ENCODE assay signal across 15 cellular contexts in the genomic region with DNA sequence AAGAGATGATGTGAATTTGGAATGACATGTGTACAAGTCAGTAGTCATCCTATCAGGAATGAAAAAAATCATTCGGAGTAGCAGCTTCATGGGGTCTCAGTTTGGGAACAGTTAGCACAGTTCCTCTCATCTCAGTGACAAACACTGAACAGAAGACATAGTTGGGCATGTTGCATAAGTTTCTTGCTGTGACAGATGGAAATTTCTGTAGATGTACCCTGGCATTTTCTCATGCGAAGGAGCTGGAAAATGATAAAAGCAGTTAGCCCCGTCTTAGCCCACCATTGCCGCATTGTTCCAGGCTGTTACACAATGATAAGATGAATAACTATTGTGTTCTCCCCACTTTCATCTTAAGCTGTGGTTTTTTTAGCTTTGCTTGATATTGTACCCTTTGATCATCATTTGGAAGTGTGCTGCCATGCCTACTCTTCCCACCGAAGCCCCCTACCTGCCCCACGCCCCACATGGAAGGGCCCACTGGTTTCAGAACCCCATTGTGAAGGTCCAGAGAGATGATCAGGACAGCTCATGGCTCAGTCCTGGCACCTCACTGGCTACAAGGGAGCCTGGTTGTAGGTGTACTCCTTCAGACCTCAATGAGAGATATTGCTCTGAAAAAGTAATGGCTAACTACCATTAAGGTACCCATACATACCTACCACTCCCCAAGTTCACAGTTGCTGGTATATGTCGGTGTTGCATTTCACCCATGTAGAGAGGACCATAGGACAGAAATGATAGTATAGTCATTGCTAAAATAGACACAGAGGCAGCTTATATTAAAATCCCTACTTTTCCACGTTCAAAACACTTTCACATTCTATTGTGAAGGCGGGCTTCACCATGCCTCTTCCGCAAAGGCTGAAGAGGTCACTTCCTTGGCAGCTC. TPM values are rescaled to one million over a fixed set of nuclear protein-coding genes. Genes with fewer than 3 reads are reported as not detected.
A peak's percentile ranks its signal among the peaks of the same experiment; 100 is the strongest.
DNase-seq lines count a peak whose midpoint lies in the region; ATAC-seq and TF ChIP-seq lines count a peak whose summit lies in the region.
"Had no signal": no experiment of that assay in that cellular context is flagged by ENCODE, and none has a peak within 500 bp of the region (broad histone marks: within the 10 kb centered on the region; RNA-seq: fewer than 3 reads in every experiment).

No MANE protein-coding gene starts in this region.

- POLR2A ChIA-PET in activated CD4-positive, alpha-beta memory T cell treated with anti-CD3 and anti-CD28 coated beads for 36 hours (lab: Charles Lee) = interaction anchor here (0.5 to 2.2 kb wide), 12 partner anchors 9 to 780 kb away, joined by 3 to 11 read pairs (median 4); partner anchors contain the start of gene SFXN1

- H3K4me1 ChIP-seq in body of pancreas = no peaks in the 10 kb centered on the region
- H3K4me1 ChIP-seq: A549, right atrium auricular region, thyroid gland had no signal

- H3K4me3 Mint-ChIP-seq in activated CD4-positive, alpha-beta memory T cell treated with anti-CD3 and anti-CD28 coated beads for 36 hours = peak overlapping the region; percentile 53
- peak overlapping the region; percentile 66 for H3K4me3 Mint-ChIP-seq in activated naive CD8-positive, alpha-beta T cell treated with anti-CD3 and anti-CD28 coated beads, Interleukin-2, amount 50 U/mL, for 24 hours
- H3K4me3 Mint-ChIP-seq in stimulated activated memory B cell treated with anti-CD40 and anti-IgM and Interleukin-4, amounts not matched to agents 10 μg/mL and 1 μg/mL and 100 μg/mL, for 72 hours = peak overlapping the region; percentile 13
- H3K4me3 Mint-ChIP-seq: neural crest cell had no signal

- TF ChIP-seq POLR2A in body of pancreas (IDR thresholded peaks at IDR 0.05) = no peak

- peaks cover 85% of the 10 kb centered on the region for H3K4me1 Mint-ChIP-seq in activated CD4-positive, alpha-beta memory T cell treated with anti-CD3 and anti-CD28 coated beads for 36 hours (ENCODE audit: low read depth)
- H3K4me1 Mint-ChIP-seq in activated naive CD8-positive, alpha-beta T cell treated with anti-CD3 and anti-CD28 coated beads, Interleukin-2, amount 50 U/mL, for 24 hours = peaks cover 88% of the 10 kb centered on the region
- H3K4me1 Mint-ChIP-seq in stimulated activated memory B cell treated with anti-CD40 and anti-IgM and Interleukin-4, amounts not matched to agents 10 μg/mL and 1 μg/mL and 100 μg/mL, for 72 hours = peaks cover 10% of the 10 kb centered on the region
- H3K4me1 Mint-ChIP-seq: neural crest cell had no signal

- CTCF ChIA-PET in activated CD4-positive, alpha-beta memory T cell treated with anti-CD3 and anti-CD28 coated beads for 36 hours (lab: Charles Lee) = interaction anchor here (0.8 to 2.4 kb wide), 8 partner anchors 17 to 212 kb away, joined by 3 to 13 read pairs (median 4); no protein-coding TSS in a partner anchor

- H3K27ac ChIP-seq in body of pancreas = no peak overlapping the region
- H3K27ac ChIP-seq: A549, right atrium auricular region, thyroid gland had no signal

- H3K4me3 ChIP-seq in body of pancreas = no peak overlapping the region
- H3K4me3 ChIP-seq: A549, right atrium auricular region, thyroid gland had no signal

- no peaks in the 10 kb centered on the region for H3K9me3 ChIP-seq in body of pancreas
- H3K9me3 ChIP-seq: A549, right atrium auricular region, SK-N-SH, thyroid gland had no signal

- in situ Hi-C loops in ACHN (cut with HindIII; ENCODE audit: low pct_ligation_motif_present, low pct_unique_long_range_greater_than_20kb, low sequenced_read_pairs) = no loop called here

- peaks cover 12 to 13% of the 10 kb centered on the region in 2 donors for H3K36me3 ChIP-seq in body of pancreas (replicated peaks in 1 of 2; ENCODE audit: insufficient read depth in 1 of 2, low read depth in 2 of 2)

- peaks cover 83% of the 10 kb centered on the region for H3K36me3 Mint-ChIP-seq in activated CD4-positive, alpha-beta memory T cell treated with anti-CD3 and anti-CD28 coated beads for 36 hours
- peaks cover 92% of the 10 kb centered on the region for H3K36me3 Mint-ChIP-seq in activated naive CD8-positive, alpha-beta T cell treated with anti-CD3 and anti-CD28 coated beads, Interleukin-2, amount 50 U/mL, for 24 hours (ENCODE audit: low read depth)
- H3K36me3 Mint-ChIP-seq in stimulated activated memory B cell treated with anti-CD40 and anti-IgM and Interleukin-4, amounts not matched to agents 10 μg/mL and 1 μg/mL and 100 μg/mL, for 72 hours = peaks cover 89% of the 10 kb centered on the region

- no peaks in the 10 kb centered on the region for H3K27me3 ChIP-seq in body of pancreas
- H3K27me3 ChIP-seq: right atrium auricular region, thyroid gland had no signal

- peaks cover 14% of the 10 kb centered on the region for H3K9me3 Mint-ChIP-seq in activated CD4-positive, alpha-beta memory T cell treated with anti-CD3 and anti-CD28 coated beads for 36 hours
- H3K9me3 Mint-ChIP-seq in activated naive CD8-positive, alpha-beta T cell treated with anti-CD3 and anti-CD28 coated beads, Interleukin-2, amount 50 U/mL, for 24 hours = peaks cover 13% of the 10 kb centered on the region
- H3K9me3 Mint-ChIP-seq in stimulated activated memory B cell treated with anti-CD40 and anti-IgM and Interleukin-4, amounts not matched to agents 10 μg/mL and 1 μg/mL and 100 μg/mL, for 72 hours = peaks cover 6% of the 10 kb centered on the region

- TF ChIP-seq CTCF in body of pancreas (IDR thresholded peaks at IDR 0.05) = no peak

- intact Hi-C loops in activated CD4-positive, alpha-beta memory T cell treated with anti-CD3 and anti-CD28 coated beads for 36 hours (cut with micrococcal nuclease) = loop anchor here (1.0 to 10.0 kb wide), 6 partner anchors 18 to 1900 kb away; partner anchors contain the start of genes BOD1, HIGD2A and NOP16
- intact Hi-C loops in body of pancreas (cut with DNase I) = no loop called here

- ATAC-seq in activated naive CD8-positive, alpha-beta T cell treated with anti-CD3 and anti-CD28 coated beads, Interleukin-2, amount 50 U/mL, for 24 hours = peak; percentile 44
- no peak for ATAC-seq in stimulated activated memory B cell treated with anti-CD40 and anti-IgM and Interleukin-4, amounts not matched to agents 10 μg/mL and 1 μg/mL and 100 μg/mL, for 72 hours
- no peak for ATAC-seq in body of pancreas
- ATAC-seq in HG02571 (IDR thresholded peaks at IDR 0.05; ENCODE audit: unreplicated experiment) = no peak
- ATAC-seq: A549, left ventricle myocardium superior had no signal

- peak overlapping the region; percentile 100 for H3K27ac Mint-ChIP-seq in activated CD4-positive, alpha-beta memory T cell treated with anti-CD3 and anti-CD28 coated beads for 36 hours
- H3K27ac Mint-ChIP-seq in activated naive CD8-positive, alpha-beta T cell treated with anti-CD3 and anti-CD28 coated beads, Interleukin-2, amount 50 U/mL, for 24 hours = peak overlapping the region; percentile 100
- peak overlapping the region; percentile 74 for H3K27ac Mint-ChIP-seq in stimulated activated memory B cell treated with anti-CD40 and anti-IgM and Interleukin-4, amounts not matched to agents 10 μg/mL and 1 μg/mL and 100 μg/mL, for 72 hours

- no peaks in the 10 kb centered on the region for H3K27me3 Mint-ChIP-seq in activated CD4-positive, alpha-beta memory T cell treated with anti-CD3 and anti-CD28 coated beads for 36 hours
- peaks cover 2% of the 10 kb centered on the region for H3K27me3 Mint-ChIP-seq in activated naive CD8-positive, alpha-beta T cell treated with anti-CD3 and anti-CD28 coated beads, Interleukin-2, amount 50 U/mL, for 24 hours
- no peaks in the 10 kb centered on the region for H3K27me3 Mint-ChIP-seq in stimulated activated memory B cell treated with anti-CD40 and anti-IgM and Interleukin-4, amounts not matched to agents 10 μg/mL and 1 μg/mL and 100 μg/mL, for 72 hours

- WGBS in body of pancreas, 2 donors = 91 to 95% methylated on average over 10 of the region's 10 CpGs

- peak; percentile 75 for DNase-seq in activated CD8-positive, alpha-beta memory T cell treated with anti-CD3 and anti-CD28 coated beads for 24 hours
- no peak for DNase-seq in activated CD8-positive, alpha-beta memory T cell treated with anti-CD3 and anti-CD28 coated beads, Interleukin-2, amount 50 U/mL, for 48 hours
- DNase-seq in activated CD4-positive, alpha-beta memory T cell treated with anti-CD3 and anti-CD28 coated beads for 36 hours = peak; percentile 33
- DNase-seq in activated naive CD8-positive, alpha-beta T cell treated with anti-CD3 and anti-CD28 coated beads, Interleukin-2, amount 50 U/mL, for 24 hours = no peak
- DNase-seq in ACHN = no peak
- DNase-seq in body of pancreas = no peak
- DNase-seq: left ventricle myocardium superior, NCI-H1048, SK-N-SH, thyroid gland had no signal

RNA-seq across cellular contexts. Expression of gene SFXN1, which starts 38.8 kb away (rescaled TPM):
- 100 to 1,000 TPM; 298 to 300 TPM for total RNA-seq in activated CD4-positive, alpha-beta memory T cell treated with anti-CD3 and anti-CD28 coated beads for 36 hours
- total RNA-seq in body of pancreas = 10 to 100 TPM; 11.7 to 29.3 TPM

Comparison
In these comparisons a context has a peak if more than half of its experiments do, and no peak if none do; other contexts are left out.
1. DNase-seq: peak in activated CD8-positive, alpha-beta memory T cell treated with anti-CD3 and anti-CD28 coated beads for 24 hours (single experiment) and activated CD4-positive, alpha-beta memory T cell treated with anti-CD3 and anti-CD28 coated beads for 36 hours (single experiment); none in activated CD8-positive, alpha-beta memory T cell treated with anti-CD3 and anti-CD28 coated beads, Interleukin-2, amount 50 U/mL, for 48 hours (single experiment), activated naive CD8-positive, alpha-beta T cell treated with anti-CD3 and anti-CD28 coated beads, Interleukin-2, amount 50 U/mL, for 24 hours (single experiment), ACHN (single experiment) and body of pancreas (0 of 4).
2. H3K4me3 Mint-ChIP-seq: peak in every context shown above with its lines; median percentile 66 in activated naive CD8-positive, alpha-beta T cell treated with anti-CD3 and anti-CD28 coated beads, Interleukin-2, amount 50 U/mL, for 24 hours; 53 in activated CD4-positive, alpha-beta memory T cell treated with anti-CD3 and anti-CD28 coated beads for 36 hours; 13 in stimulated activated memory B cell treated with anti-CD40 and anti-IgM and Interleukin-4, amounts not matched to agents 10 μg/mL and 1 μg/mL and 100 μg/mL, for 72 hours.
3. RNA of gene SFXN1, which starts 38.8 kb away (total RNA-seq): 298 to 300 TPM in activated CD4-positive, alpha-beta memory T cell treated with anti-CD3 and anti-CD28 coated beads for 36 hours; 11.7 to 29.3 TPM in body of pancreas; every median in the first group is over 4 times any median in the second.
4. Peak in every context shown above with its lines, with median percentiles within 50 percentile points of each other: H3K27ac Mint-ChIP-seq.